ENCODE assay signal across 1 cellular context in genomic region chr4:47786958-47787370, GRCh38.
TF ChIP-seq lines count a peak whose summit lies in the region.

No MANE protein-coding gene starts in this region.

TF ChIP-seq in HepG2, 621 proteins besides CTCF, POLR2A, EP300 and RAD21 (continued from another document and continues in another):
- peak; percentile 83; the same call in 1 of the 2 replicates for TF ChIP-seq CREM (IDR thresholded peaks at IDR 0.05)
- TF ChIP-seq CREM (CRISPR knock-in tag; IDR thresholded peaks at IDR 0.05): no peak
- TF ChIP-seq ZNF333 (CRISPR knock-in tag; IDR thresholded peaks at IDR 0.05; ENCODE audit: borderline replicate concordance): no peak
- no peak for TF ChIP-seq ZNF232 (CRISPR knock-in tag; IDR thresholded peaks at IDR 0.05; ENCODE audit: borderline replicate concordance)
- no peak for TF ChIP-seq ZFYVE20 (CRISPR knock-in tag; IDR thresholded peaks at IDR 0.05; ENCODE audit: borderline replicate concordance, low read depth)
- TF ChIP-seq ZNF274 (CRISPR knock-in tag; IDR thresholded peaks at IDR 0.05): no peak
- no peak for TF ChIP-seq DMTF1 (CRISPR knock-in tag; IDR thresholded peaks at IDR 0.05)
- no peak for TF ChIP-seq JUN (CRISPR knock-in tag; IDR thresholded peaks at IDR 0.05)
- TF ChIP-seq ZNF430 (CRISPR knock-in tag; IDR thresholded peaks at IDR 0.05): no peak
- TF ChIP-seq RARA (CRISPR knock-in tag; IDR thresholded peaks at IDR 0.05): peak; percentile 50
- TF ChIP-seq GATAD2A (CRISPR knock-in tag; IDR thresholded peaks at IDR 0.05): peak; percentile 55; the same call in 1 of the 2 replicates
- 0 out of 2 replicates have a peak, but pooled peaks have one; percentile 29 for TF ChIP-seq GFI1 (CRISPR knock-in tag; IDR thresholded peaks at IDR 0.05; ENCODE audit: borderline replicate concordance)
- no peak for TF ChIP-seq ZNF883 (CRISPR knock-in tag; IDR thresholded peaks at IDR 0.05; ENCODE audit: not compliant biosample characterization)
- peak; percentile 26 to 86; a peak in 3 of 4 replicates for TF ChIP-seq NR2F1 (CRISPR knock-in tag; IDR thresholded peaks at IDR 0.05)
- TF ChIP-seq IRX3 (CRISPR knock-in tag; IDR thresholded peaks at IDR 0.05; ENCODE audit: borderline replicate concordance, low read depth): no peak
- TF ChIP-seq HMG20A (CRISPR knock-in tag; IDR thresholded peaks at IDR 0.05; ENCODE audit: borderline replicate concordance): peak; percentile 94
- no peak for TF ChIP-seq SRY (CRISPR knock-in tag; IDR thresholded peaks at IDR 0.05)
- TF ChIP-seq PTBP1 (IDR thresholded peaks at IDR 0.05; ENCODE audit: low read depth, low read length, poor library complexity, severe bottlenecking): no peak
- TF ChIP-seq ZNF775 (CRISPR knock-in tag; IDR thresholded peaks at IDR 0.05; ENCODE audit: borderline replicate concordance): no peak
- no peak for TF ChIP-seq TFAP4 (IDR thresholded peaks at IDR 0.05; ENCODE audit: borderline replicate concordance, low read depth)
- TF ChIP-seq ZNF512 (CRISPR knock-in tag; IDR thresholded peaks at IDR 0.05): no peak
- TF ChIP-seq NR2C2 (CRISPR knock-in tag; IDR thresholded peaks at IDR 0.05; ENCODE audit: borderline replicate concordance): 0 out of 2 replicates have a peak, but pooled peaks have one; percentile 24
- TF ChIP-seq NR2F6 (IDR thresholded peaks at IDR 0.05): peak; percentile 94
- TF ChIP-seq NR2F6 (CRISPR knock-in tag; IDR thresholded peaks at IDR 0.05): peak; percentile 51; the same call in 1 of the 2 replicates
- no peak for TF ChIP-seq YEATS2 (CRISPR knock-in tag; IDR thresholded peaks at IDR 0.05; ENCODE audit: borderline replicate concordance)
- no peak for TF ChIP-seq RBFOX2 (IDR thresholded peaks at IDR 0.05; ENCODE audit: low read depth, low read length)
- peak; percentile 47 for TF ChIP-seq TBL1XR1 (IDR thresholded peaks at IDR 0.05; ENCODE audit: borderline replicate concordance, low read length, partially characterized antibody)
- TF ChIP-seq TCF7 (IDR thresholded peaks at IDR 0.05; ENCODE audit: low read depth): peak; percentile 89
- peak; percentile 96 for TF ChIP-seq BCL6 (CRISPR knock-in tag; IDR thresholded peaks at IDR 0.05)
- TF ChIP-seq KAT2B (IDR thresholded peaks at IDR 0.05; ENCODE audit: borderline replicate concordance, low read depth, low read length): no peak
- TF ChIP-seq FOXJ3 (CRISPR knock-in tag; IDR thresholded peaks at IDR 0.05; ENCODE audit: borderline replicate concordance): no peak
- no peak for TF ChIP-seq ZBTB43 (CRISPR knock-in tag; conservative IDR thresholded peaks at IDR 0.05)
- no peak for TF ChIP-seq SOX13 (IDR thresholded peaks at IDR 0.05)
- TF ChIP-seq SOX13 (CRISPR knock-in tag; conservative IDR thresholded peaks at IDR 0.05 in 1 of 2, IDR thresholded peaks at IDR 0.05 in 1 of 2): peak in 1 of 2 experiments; percentile 63; a peak in 1 of 4 replicates
- peak; percentile 89; the same call in 1 of the 2 replicates for TF ChIP-seq MBD4 (IDR thresholded peaks at IDR 0.05; ENCODE audit: borderline replicate concordance, low read length)
- TF ChIP-seq, protein P1, sequence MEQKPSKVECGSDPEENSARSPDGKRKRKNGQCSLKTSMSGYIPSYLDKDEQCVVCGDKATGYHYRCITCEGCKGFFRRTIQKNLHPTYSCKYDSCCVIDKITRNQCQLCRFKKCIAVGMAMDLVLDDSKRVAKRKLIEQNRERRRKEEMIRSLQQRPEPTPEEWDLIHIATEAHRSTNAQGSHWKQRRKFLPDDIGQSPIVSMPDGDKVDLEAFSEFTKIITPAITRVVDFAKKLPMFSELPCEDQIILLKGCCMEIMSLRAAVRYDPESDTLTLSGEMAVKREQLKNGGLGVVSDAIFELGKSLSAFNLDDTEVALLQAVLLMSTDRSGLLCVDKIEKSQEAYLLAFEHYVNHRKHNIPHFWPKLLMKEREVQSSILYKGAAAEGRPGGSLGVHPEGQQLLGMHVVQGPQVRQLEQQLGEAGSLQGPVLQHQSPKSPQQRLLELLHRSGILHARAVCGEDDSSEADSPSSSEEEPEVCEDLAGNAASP (CRISPR knock-in tag; IDR thresholded peaks at IDR 0.05; ENCODE audit: borderline replicate concordance): peak; percentile 54; the same call in 1 of the 2 replicates
- TF ChIP-seq SNRNP70 (IDR thresholded peaks at IDR 0.05; ENCODE audit: low read depth, low read length): no peak
- TF ChIP-seq ZNF737 (CRISPR knock-in tag; IDR thresholded peaks at IDR 0.05; ENCODE audit: borderline replicate concordance): no peak
- no peak for TF ChIP-seq TBX3 (IDR thresholded peaks at IDR 0.05; ENCODE audit: borderline replicate concordance)
- no peak for TF ChIP-seq CBX2 (IDR thresholded peaks at IDR 0.05; ENCODE audit: low read depth, low read length)
- TF ChIP-seq CBX2 (CRISPR knock-in tag; IDR thresholded peaks at IDR 0.05; ENCODE audit: low read depth): no peak
- TF ChIP-seq ZNF564 (CRISPR knock-in tag; IDR thresholded peaks at IDR 0.05): no peak
- no peak for TF ChIP-seq NR3C1 (CRISPR knock-in tag; IDR thresholded peaks at IDR 0.05)
- TF ChIP-seq ZBTB42 (CRISPR knock-in tag; IDR thresholded peaks at IDR 0.05): no peak
- TF ChIP-seq ZNF570 (CRISPR knock-in tag; IDR thresholded peaks at IDR 0.05; ENCODE audit: borderline replicate concordance): no peak
- peak; percentile 66; the same call in 1 of the 2 replicates for TF ChIP-seq NCOA2 (CRISPR knock-in tag; IDR thresholded peaks at IDR 0.05)
- TF ChIP-seq NFIC (IDR thresholded peaks at IDR 0.05; ENCODE audit: low read length): peak; percentile 83
- TF ChIP-seq PAXIP1 (CRISPR knock-in tag; conservative IDR thresholded peaks at IDR 0.05): peak; percentile 41
- TF ChIP-seq U2AF1 (optimal IDR thresholded peaks at IDR 0.05; ENCODE audit: low read depth, low read length): no peak
- no peak for TF ChIP-seq DDIT3 (CRISPR knock-in tag; IDR thresholded peaks at IDR 0.05)
- TF ChIP-seq ZHX1 (CRISPR knock-in tag; IDR thresholded peaks at IDR 0.05; ENCODE audit: low read depth): no peak
- TF ChIP-seq NFIB (CRISPR knock-in tag; IDR thresholded peaks at IDR 0.05; ENCODE audit: borderline replicate concordance): no peak
- no peak for TF ChIP-seq ZEB1 (IDR thresholded peaks at IDR 0.05; ENCODE audit: insufficient replicate concordance, low read depth)
- no peak for TF ChIP-seq ONECUT2 (CRISPR knock-in tag; IDR thresholded peaks at IDR 0.05)
- TF ChIP-seq ZNF382 (CRISPR knock-in tag; IDR thresholded peaks at IDR 0.05; ENCODE audit: borderline replicate concordance): no peak
- TF ChIP-seq ZNF496 (CRISPR knock-in tag; IDR thresholded peaks at IDR 0.05; ENCODE audit: insufficient replicate concordance): no peak
- no peak for TF ChIP-seq NBN (conservative IDR thresholded peaks at IDR 0.05)
- TF ChIP-seq ISL2 (CRISPR knock-in tag; IDR thresholded peaks at IDR 0.05): peak; percentile 79
- no peak for TF ChIP-seq RBAK (CRISPR knock-in tag; IDR thresholded peaks at IDR 0.05)
- no peak for TF ChIP-seq ZNF180 (CRISPR knock-in tag; IDR thresholded peaks at IDR 0.05; ENCODE audit: borderline replicate concordance, low read depth)
- peak; percentile 68 for TF ChIP-seq FOXA3 (CRISPR knock-in tag; IDR thresholded peaks at IDR 0.05)
- TF ChIP-seq MZF1 (CRISPR knock-in tag; IDR thresholded peaks at IDR 0.05; ENCODE audit: borderline replicate concordance): no peak
